In the genomic region with DNA sequence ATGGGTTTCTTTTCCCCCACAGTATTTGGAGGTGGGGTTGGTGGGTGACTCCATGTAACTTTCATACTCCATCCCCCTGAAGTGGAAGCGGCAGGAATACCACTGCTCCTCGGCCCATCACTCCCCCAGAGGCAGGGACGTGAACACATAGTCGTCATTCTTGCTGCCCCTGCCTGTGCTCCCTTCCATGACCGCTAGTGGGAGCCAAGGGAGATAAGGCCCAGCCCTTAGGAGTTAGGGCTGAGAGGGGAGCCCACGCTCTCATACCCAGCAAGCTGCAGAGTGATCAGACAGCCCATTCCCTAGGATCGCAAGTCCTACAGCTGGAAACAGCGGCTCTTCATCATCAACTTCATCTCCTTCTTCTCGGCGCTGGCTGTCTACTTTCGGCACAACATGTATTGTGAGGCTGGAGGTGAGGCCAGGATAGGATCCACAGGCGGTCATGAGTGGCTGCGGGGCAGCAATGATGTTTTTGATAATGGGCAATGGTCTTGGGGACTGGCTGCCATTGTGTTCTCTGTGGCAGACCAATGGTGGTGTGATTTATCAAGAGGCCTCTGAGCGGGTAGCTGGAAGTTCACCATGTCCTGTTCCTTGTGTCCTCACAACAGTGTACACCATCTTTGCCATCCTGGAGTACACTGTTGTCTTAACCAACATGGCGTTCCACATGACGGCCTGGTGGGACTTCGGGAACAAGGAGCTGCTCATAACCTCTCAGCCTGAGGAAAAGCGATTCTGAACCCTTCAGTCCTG, we compare ENCODE assay signal across 8 cellular contexts. TPM values are rescaled to one million over a fixed set of nuclear protein-coding genes. Genes with fewer than 3 reads are reported as not detected.
A peak's percentile ranks its signal among the peaks of the same experiment; 100 is the strongest.
DNase-seq lines count a peak whose midpoint lies in the region; ATAC-seq and TF ChIP-seq lines count a peak whose summit lies in the region.

No MANE protein-coding gene starts in this region.

- 58 to 72% (median 71%) methylated on average over 13 to 18 of the region's 18 CpGs for WGBS in spleen, 5 donors

- no peaks in the 10 kb centered on the region for H3K9me3 ChIP-seq in spleen

- peak overlapping the region in 7 of 8 donors; percentile 12 to 76 (median 64) for H3K27ac ChIP-seq in spleen

- H3K36me3 ChIP-seq in spleen: peaks cover 0 to 57% (median 37%) of the 10 kb centered on the region in 6 donors

- intact Hi-C loops in left cardiac atrium (cut with DNase I): no loop called here
- intact Hi-C loops in spleen (cut with DNase I; ENCODE audit: low total_unique reads): no loop called here

- peaks cover 0 to 58% (median 33%) of the 10 kb centered on the region in 6 donors for H3K4me1 ChIP-seq in spleen

- no peaks in the 10 kb centered on the region for H3K27me3 ChIP-seq in spleen (replicated peaks in 1 of 7)

- TF ChIP-seq POLR2A in spleen (IDR thresholded peaks at IDR 0.05): no peak

- TF ChIP-seq CTCF in spleen (IDR thresholded peaks at IDR 0.05 in 8 of 11, conservative IDR thresholded peaks at IDR 0.05 in 3 of 11): peak; percentile 78 to 97 (median 91)

- ATAC-seq in GM18511 (IDR thresholded peaks at IDR 0.05; ENCODE audit: unreplicated experiment) (peak; percentile 88), HG03066 (IDR thresholded peaks at IDR 0.05; ENCODE audit: low read depth, unreplicated experiment) (peak; percentile 82), left cardiac atrium (peak; percentile 61 to 69)

- DNase-seq in AG08396 (ENCODE audit: low spot score) (peak; percentile 53), RPMI8226 (peak; percentile 60), left cardiac atrium (peak; percentile 62), spleen (peak; percentile 90), NCI-H2081 treated with DMSO at 0.1 percent for 48 hours (lab: John Stamatoyannopoulos, UW) (no peak)
- DNase-seq in activated T-helper 9 cell treated with anti-CD3 and anti-CD28 coated beads, Interleukin-2, amount 50 U/mL, for 16 hours (ENCODE audit: low read depth): peak; percentile 66

- peak overlapping the region in 1 of 8 donors; percentile 15 for H3K4me3 ChIP-seq in spleen

RNA-seq across cellular contexts. Expression of gene RHOG, which starts 15.9 kb away (rescaled TPM):
- total RNA-seq in left cardiac atrium (10 to 100 TPM; 31.1 to 33.3 TPM), spleen (100 to 1,000 TPM; 144 to 256 (median 155) TPM)
- polyA plus RNA-seq in spleen: 100 to 1,000 TPM; 102 to 142 (median 107) TPM

RNA-seq across cellular contexts. Expression of gene PGAP2, which starts 16.5 kb away (rescaled TPM):
- total RNA-seq in left cardiac atrium (10 to 100 TPM; 10.9 to 15.3 TPM), spleen (10 to 100 TPM; 10.7 to 22.2 (median 13.3) TPM)
- 10 to 100 TPM; 14.9 to 19.7 (median 15.1) TPM for polyA plus RNA-seq in spleen

RNA-seq across cellular contexts. Expression of gene NUP98, which starts 27.5 kb away (rescaled TPM):
- total RNA-seq in left cardiac atrium: 10 to 100 TPM; 38.0 to 59.7 TPM
- total RNA-seq in spleen: 100 to 1,000 TPM in 3 of 7 donors, 10 to 100 TPM in 4; 71.2 to 171 (median 99.7) TPM
- polyA plus RNA-seq in spleen: 10 to 100 TPM; 12.6 to 21.4 (median 16.9) TPM

RNA-seq across cellular contexts. Expression of gene STIM1, which starts 30.6 kb away (rescaled TPM):
- total RNA-seq in left cardiac atrium: 10 to 100 TPM; 21.4 to 25.8 TPM
- total RNA-seq in spleen: 10 to 100 TPM; 55.4 to 85.2 (median 65.0) TPM
- 10 to 100 TPM; 13.0 to 22.5 (median 16.3) TPM for polyA plus RNA-seq in spleen

Comparison
In these comparisons a context has a peak if more than half of its experiments do, and no peak if none do; other contexts are left out.
1. RNA of gene RHOG, which starts 15.9 kb away (total RNA-seq): 144 to 256 TPM in spleen; 31.1 to 33.3 TPM in left cardiac atrium; every median in the first group is over 4 times any median in the second.
2. Peak in every context shown above with its lines, with median percentiles within 50 percentile points of each other: ATAC-seq.